2 cellular contexts compared by ENCODE assay signal in the genomic region with DNA sequence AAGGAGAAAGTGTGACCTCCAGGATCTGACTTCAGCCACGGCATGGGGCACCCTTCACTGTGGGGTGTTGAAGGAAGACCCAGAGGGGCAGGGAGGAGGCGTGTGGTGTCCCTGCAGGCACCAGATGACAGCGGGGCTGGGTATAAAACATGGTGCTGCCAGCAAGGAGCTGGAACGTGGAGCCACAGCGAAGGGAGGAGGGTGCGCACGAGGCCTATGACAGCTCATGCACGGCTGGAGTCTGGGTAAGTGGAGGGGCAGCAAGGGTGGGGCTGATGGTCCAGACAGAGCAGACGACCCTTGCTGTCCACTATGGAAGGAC.
TF ChIP-seq lines count a peak whose summit lies in the region.

No MANE protein-coding gene starts in this region.

TF ChIP-seq in K562, 482 proteins besides CTCF, POLR2A, EP300 and RAD21:
- TF ChIP-seq, protein P1, sequence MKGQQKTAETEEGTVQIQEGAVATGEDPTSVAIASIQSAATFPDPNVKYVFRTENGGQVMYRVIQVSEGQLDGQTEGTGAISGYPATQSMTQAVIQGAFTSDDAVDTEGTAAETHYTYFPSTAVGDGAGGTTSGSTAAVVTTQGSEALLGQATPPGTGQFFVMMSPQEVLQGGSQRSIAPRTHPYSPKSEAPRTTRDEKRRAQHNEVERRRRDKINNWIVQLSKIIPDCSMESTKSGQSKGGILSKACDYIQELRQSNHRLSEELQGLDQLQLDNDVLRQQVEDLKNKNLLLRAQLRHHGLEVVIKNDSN (CRISPR knock-in tag; IDR thresholded peaks at IDR 0.05) = 0 out of 2 replicates have a peak, but pooled peaks have one; percentile 10
- TF ChIP-seq EP400 (IDR thresholded peaks at IDR 0.05) = no peak

TF ChIP-seq in SK-N-SH treated with all-trans-retinoic acid at 6 μM for 48 hours, 23 proteins besides CTCF, POLR2A, EP300 and RAD21 (continued from another document):
- TF ChIP-seq, protein P2, sequence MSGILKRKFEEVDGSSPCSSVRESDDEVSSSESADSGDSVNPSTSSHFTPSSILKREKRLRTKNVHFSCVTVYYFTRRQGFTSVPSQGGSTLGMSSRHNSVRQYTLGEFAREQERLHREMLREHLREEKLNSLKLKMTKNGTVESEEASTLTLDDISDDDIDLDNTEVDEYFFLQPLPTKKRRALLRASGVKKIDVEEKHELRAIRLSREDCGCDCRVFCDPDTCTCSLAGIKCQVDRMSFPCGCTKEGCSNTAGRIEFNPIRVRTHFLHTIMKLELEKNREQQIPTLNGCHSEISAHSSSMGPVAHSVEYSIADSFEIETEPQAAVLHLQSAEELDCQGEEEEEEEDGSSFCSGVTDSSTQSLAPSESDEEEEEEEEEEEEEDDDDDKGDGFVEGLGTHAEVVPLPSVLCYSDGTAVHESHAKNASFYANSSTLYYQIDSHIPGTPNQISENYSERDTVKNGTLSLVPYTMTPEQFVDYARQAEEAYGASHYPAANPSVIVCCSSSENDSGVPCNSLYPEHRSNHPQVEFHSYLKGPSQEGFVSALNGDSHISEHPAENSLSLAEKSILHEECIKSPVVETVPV (CRISPR knock-in tag; IDR thresholded peaks at IDR 0.05) = no peak
- no peak for TF ChIP-seq ZFP3 (CRISPR knock-in tag; IDR thresholded peaks at IDR 0.05)
- no peak for TF ChIP-seq PPARA (CRISPR knock-in tag; IDR thresholded peaks at IDR 0.05; ENCODE audit: borderline replicate concordance)
- TF ChIP-seq, protein P3, sequence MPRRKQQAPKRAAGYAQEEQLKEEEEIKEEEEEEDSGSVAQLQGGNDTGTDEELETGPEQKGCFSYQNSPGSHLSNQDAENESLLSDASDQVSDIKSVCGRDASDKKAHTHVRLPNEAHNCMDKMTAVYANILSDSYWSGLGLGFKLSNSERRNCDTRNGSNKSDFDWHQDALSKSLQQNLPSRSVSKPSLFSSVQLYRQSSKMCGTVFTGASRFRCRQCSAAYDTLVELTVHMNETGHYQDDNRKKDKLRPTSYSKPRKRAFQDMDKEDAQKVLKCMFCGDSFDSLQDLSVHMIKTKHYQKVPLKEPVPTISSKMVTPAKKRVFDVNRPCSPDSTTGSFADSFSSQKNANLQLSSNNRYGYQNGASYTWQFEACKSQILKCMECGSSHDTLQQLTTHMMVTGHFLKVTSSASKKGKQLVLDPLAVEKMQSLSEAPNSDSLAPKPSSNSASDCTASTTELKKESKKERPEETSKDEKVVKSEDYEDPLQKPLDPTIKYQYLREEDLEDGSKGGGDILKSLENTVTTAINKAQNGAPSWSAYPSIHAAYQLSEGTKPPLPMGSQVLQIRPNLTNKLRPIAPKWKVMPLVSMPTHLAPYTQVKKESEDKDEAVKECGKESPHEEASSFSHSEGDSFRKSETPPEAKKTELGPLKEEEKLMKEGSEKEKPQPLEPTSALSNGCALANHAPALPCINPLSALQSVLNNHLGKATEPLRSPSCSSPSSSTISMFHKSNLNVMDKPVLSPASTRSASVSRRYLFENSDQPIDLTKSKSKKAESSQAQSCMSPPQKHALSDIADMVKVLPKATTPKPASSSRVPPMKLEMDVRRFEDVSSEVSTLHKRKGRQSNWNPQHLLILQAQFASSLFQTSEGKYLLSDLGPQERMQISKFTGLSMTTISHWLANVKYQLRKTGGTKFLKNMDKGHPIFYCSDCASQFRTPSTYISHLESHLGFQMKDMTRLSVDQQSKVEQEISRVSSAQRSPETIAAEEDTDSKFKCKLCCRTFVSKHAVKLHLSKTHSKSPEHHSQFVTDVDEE (CRISPR knock-in tag; IDR thresholded peaks at IDR 0.05) = no peak
- TF ChIP-seq ISL1 (CRISPR knock-in tag; IDR thresholded peaks at IDR 0.05) = no peak
- no peak for TF ChIP-seq PATZ1 (CRISPR knock-in tag; IDR thresholded peaks at IDR 0.05; ENCODE audit: borderline replicate concordance)
